ENCODE assay signal across 3 cellular contexts in genomic region chr9:117427357-117427913, GRCh38.
"Had no signal": no experiment of that assay in that cellular context is flagged by ENCODE, and none has a peak within 500 bp of the region (broad histone marks: within the 10 kb centered on the region; RNA-seq: fewer than 3 reads in every experiment).

No MANE protein-coding gene starts in this region.

- DNase-seq: GDM1, GF-D8 had no signal

- H3K4me3 ChIP-seq: GM12878 had no signal
